ENCODE assay signal across 18 cellular contexts in the genomic region with DNA sequence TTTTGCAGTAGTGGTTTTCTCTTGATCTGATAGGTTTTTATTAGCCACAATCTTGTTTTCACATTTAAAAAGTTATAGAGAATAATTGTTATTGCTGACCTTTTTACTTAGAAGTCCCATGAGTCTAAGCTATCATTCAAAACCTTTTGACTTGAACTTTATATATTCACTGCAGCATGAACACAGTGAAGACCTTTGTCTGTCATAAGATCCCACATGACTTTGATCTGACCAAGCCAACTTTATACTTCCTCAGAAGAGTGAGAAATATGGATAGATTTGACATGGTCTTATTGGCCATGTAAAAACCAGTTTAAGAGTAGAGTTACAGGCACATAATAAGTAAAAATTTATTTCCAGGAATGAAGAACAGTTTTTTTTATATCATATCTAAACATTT. TPM values are rescaled to one million over a fixed set of nuclear protein-coding genes. Genes with fewer than 3 reads are reported as not detected.
DNase-seq lines count a peak whose midpoint lies in the region; TF ChIP-seq lines count a peak whose summit lies in the region.
"Had no signal": no experiment of that assay in that cellular context is flagged by ENCODE, and none has a peak within 500 bp of the region (broad histone marks: within the 10 kb centered on the region; RNA-seq: fewer than 3 reads in every experiment).

No MANE protein-coding gene starts in this region.

- H3K27me3 ChIP-seq in left ventricle myocardium inferior (ENCODE audit: low read depth): no peaks in the 10 kb centered on the region
- H3K27me3 ChIP-seq: BE2C, BLaER1 had no signal

- DNase-seq in OCI-M1 (lab: John Stamatoyannopoulos, UW) (peak; percentile 11), epidermal melanocyte (ENCODE audit: insufficient read length, low spot score) (peak; percentile 46), NCI-H1048 (lab: John Stamatoyannopoulos, UW) (no peak), type B pancreatic cell (ENCODE audit: extremely low spot score, unreplicated experiment) (no peak), left ventricle myocardium inferior (no peak)
- DNase-seq: 8988T; ACHN; BE2C; C1 segment of cervical spinal cord; Caco-2; Calu3; CD4-positive, alpha-beta memory T cell; CD4-positive, CD25-positive, alpha-beta regulatory T cell; CD8-positive, alpha-beta memory T cell; DMS79 treated with DMSO at 0.1 percent for 48 hours; GF-D8 had no signal

- TF ChIP-seq CTCF in type B pancreatic cell (conservative IDR thresholded peaks at IDR 0.05): no peak
- no peak for TF ChIP-seq CTCF in left ventricle myocardium inferior (IDR thresholded peaks at IDR 0.05; ENCODE audit: borderline replicate concordance)

- no peaks in the 10 kb centered on the region for H3K36me3 Mint-ChIP-seq in type B pancreatic cell
- H3K36me3 Mint-ChIP-seq: CD14-positive monocyte; CD4-positive, CD25-positive, alpha-beta regulatory T cell had no signal

- H3K4me3 ChIP-seq in left ventricle myocardium inferior: no peak overlapping the region
- H3K4me3 ChIP-seq: BLaER1 had no signal

- no peak overlapping the region for H3K4me3 Mint-ChIP-seq in type B pancreatic cell
- H3K4me3 Mint-ChIP-seq: CD14-positive monocyte; CD4-positive, alpha-beta memory T cell; CD4-positive, CD25-positive, alpha-beta regulatory T cell; CD8-positive, alpha-beta memory T cell had no signal

- no peaks in the 10 kb centered on the region for H3K27me3 Mint-ChIP-seq in type B pancreatic cell

- H3K9me3 Mint-ChIP-seq in type B pancreatic cell: peaks cover 4% of the 10 kb centered on the region

- H3K4me1 Mint-ChIP-seq in type B pancreatic cell (ENCODE audit: unreplicated experiment): no peaks in the 10 kb centered on the region
- H3K4me1 Mint-ChIP-seq: CD14-positive monocyte; CD4-positive, alpha-beta memory T cell; CD4-positive, CD25-positive, alpha-beta regulatory T cell; CD8-positive, alpha-beta memory T cell had no signal

- no peaks in the 10 kb centered on the region for H3K36me3 ChIP-seq in left ventricle myocardium inferior
- H3K36me3 ChIP-seq: BE2C, BLaER1 had no signal

- peaks cover 26% of the 10 kb centered on the region for H3K9me3 ChIP-seq in left ventricle myocardium inferior (replicated peaks)
- H3K9me3 ChIP-seq: BE2C, BLaER1, Caco-2 had no signal

- no peak overlapping the region for H3K27ac ChIP-seq in left ventricle myocardium inferior (replicated peaks)
- H3K27ac ChIP-seq: BLaER1 had no signal

- H3K27ac Mint-ChIP-seq in type B pancreatic cell: no peak overlapping the region
- H3K27ac Mint-ChIP-seq: CD14-positive monocyte; CD4-positive, alpha-beta memory T cell; CD4-positive, CD25-positive, alpha-beta regulatory T cell; CD8-positive, alpha-beta memory T cell had no signal

- H3K4me1 ChIP-seq in left ventricle myocardium inferior: no peaks in the 10 kb centered on the region
- H3K4me1 ChIP-seq: BE2C, BLaER1, Caco-2 had no signal

- intact Hi-C loops in left ventricle myocardium inferior (cut with micrococcal nuclease): no loop called here

RNA-seq across cellular contexts. Expression of gene RAD1, which starts 34.1 kb away (rescaled TPM):
- 19.5 and 20.9 TPM in 2 replicates for total RNA-seq in type B pancreatic cell (ENCODE audit: low replicate concordance)
- 28.2 TPM for total RNA-seq in left ventricle myocardium inferior

RNA-seq across cellular contexts. Expression of gene BRIX1, which starts 34.3 kb away (rescaled TPM):
- 32.7 and 38.0 TPM in 2 replicates for total RNA-seq in type B pancreatic cell (ENCODE audit: low replicate concordance)
- total RNA-seq in left ventricle myocardium inferior: 10.5 TPM

RNA-seq across cellular contexts. Expression of gene TTC23L, which starts 42.3 kb away (rescaled TPM):
- total RNA-seq in type B pancreatic cell (ENCODE audit: low replicate concordance) (1.8 and 2.1 TPM in 2 replicates), left ventricle myocardium inferior (not detected)
- total RNA-seq: CD4-positive, CD25-positive, alpha-beta regulatory T cell had no signal

RNA-seq across cellular contexts. Expression of gene DNAJC21, which starts 48.1 kb away (rescaled TPM):
- total RNA-seq in type B pancreatic cell (ENCODE audit: low replicate concordance) (46.6 and 53.2 TPM in 2 replicates), left ventricle myocardium inferior (55.5 TPM)

Comparison
In these comparisons a context has a peak if more than half of its experiments do, and no peak if none do; other contexts are left out.
1. DNase-seq: peak in OCI-M1 (single experiment) and epidermal melanocyte (single experiment); none in NCI-H1048 (single experiment), type B pancreatic cell (single experiment) and left ventricle myocardium inferior (single experiment).